19 cellular contexts compared by ENCODE assay signal in genomic region chr16:88387177-88387576, GRCh38. TPM values are rescaled to one million over a fixed set of nuclear protein-coding genes. Genes with fewer than 3 reads are reported as not detected.
DNase-seq lines count a peak whose midpoint lies in the region; ATAC-seq lines count a peak whose summit lies in the region.
"Had no signal": no experiment of that assay in that cellular context is flagged by ENCODE, and none has a peak within 500 bp of the region (broad histone marks: within the 10 kb centered on the region; RNA-seq: fewer than 3 reads in every experiment).

No MANE protein-coding gene starts in this region.

- no peak overlapping the region for H2AK5ac ChIP-seq in mesendoderm (ENCODE audit: low read length)

- no peaks in the 10 kb centered on the region for H3K27me3 ChIP-seq in SJSA1 (replicated peaks)
- H3K27me3 ChIP-seq in right cardiac atrium (ENCODE audit: control insufficient read depth, insufficient read depth): no peaks in the 10 kb centered on the region
- H3K27me3 ChIP-seq in skeletal muscle satellite cell (ENCODE audit: control insufficient read depth, insufficient read depth, low read length): no peaks in the 10 kb centered on the region
- peaks cover 14% of the 10 kb centered on the region for H3K27me3 ChIP-seq in mesendoderm (ENCODE audit: insufficient read depth, low read length, poor library complexity)

- H4K5ac ChIP-seq in mesendoderm (ENCODE audit: low read length): no peak overlapping the region

- H3K56ac ChIP-seq in mesendoderm (ENCODE audit: low read length): no peak overlapping the region

- H3K4me3 ChIP-seq in SJSA1 (no peak overlapping the region), right cardiac atrium (ENCODE audit: low read length) (no peak overlapping the region), skeletal muscle satellite cell (ENCODE audit: low read length) (no peak overlapping the region), mesendoderm (ENCODE audit: low read length) (no peak overlapping the region)
- H3K4me3 ChIP-seq: heart right ventricle had no signal

- H3K9me3 ChIP-seq in SJSA1 (replicated peaks) (no peaks in the 10 kb centered on the region; the same call in 1 of the 2 replicates), right cardiac atrium (ENCODE audit: control insufficient read depth, low read length) (no peaks in the 10 kb centered on the region), skeletal muscle satellite cell (replicated peaks; ENCODE audit: low read length) (no peaks in the 10 kb centered on the region)
- H3K9me3 ChIP-seq: heart right ventricle had no signal

- H3K79me2 ChIP-seq in mesendoderm (ENCODE audit: control insufficient read depth, insufficient read depth, low read length): no peaks in the 10 kb centered on the region

- intact Hi-C loops in right cardiac atrium (cut with DNase I): loop anchor here in 1 of 4 donors (10.0 kb wide), 1 partner anchor 192 kb away; no protein-coding TSS in a partner anchor

- no peak overlapping the region for H2BK120ac ChIP-seq in mesendoderm (ENCODE audit: low read depth, low read length)

- H2BK5ac ChIP-seq in mesendoderm (ENCODE audit: low read length): no peak overlapping the region

- H4K8ac ChIP-seq in mesendoderm (ENCODE audit: low read depth, low read length): no peak overlapping the region

- ATAC-seq in right cardiac atrium (no peak), GM19023 (IDR thresholded peaks at IDR 0.05; ENCODE audit: unreplicated experiment) (no peak), HG02642 (IDR thresholded peaks at IDR 0.05; ENCODE audit: poor library complexity, unreplicated experiment) (no peak)

- H3K4me1 ChIP-seq in SJSA1 (replicated peaks) (peaks cover 42% of the 10 kb centered on the region), right cardiac atrium (ENCODE audit: control insufficient read depth, insufficient read depth, low read length) (no peaks in the 10 kb centered on the region), skeletal muscle satellite cell (ENCODE audit: control insufficient read depth, insufficient read depth, low read length) (peaks cover 33% of the 10 kb centered on the region), mesendoderm (ENCODE audit: control insufficient read depth, low read depth, low read length) (no peaks in the 10 kb centered on the region)

- 60% methylated on average over 25 of the region's 25 CpGs for WGBS in right cardiac atrium
- WGBS in mesendoderm (ENCODE audit: extremely low coverage, insufficient coverage, low lambda C conversion rate): no CpG with 5 or more reads among the region's 25 CpGs

- no peaks in the 10 kb centered on the region for H3K79me1 ChIP-seq in mesendoderm (ENCODE audit: low read length)

- DNase-seq in AG08395 (ENCODE audit: low spot score) (peak; percentile 36), SJSA1 (ENCODE audit: low read depth in 1 of 2, low spot score in 2 of 2) (no peak), right cardiac atrium (peak in 2 of 3 donors; percentile 33 to 74), mesendoderm (no peak)
- DNase-seq: activated B cell treated with CpG ODN at 0.5 μM for 24 hours; activated CD4-positive, alpha-beta T cell treated with anti-CD3 and anti-CD28 coated beads, Interleukin-2, amount 50 U/mL, for 48 hours; activated CD8-positive, alpha-beta memory T cell treated with anti-CD3 and anti-CD28 coated beads, Interleukin-2, amount 50 U/mL, for 4 hours; EL; heart right ventricle; HFFc6; left colon; NCI-H2029 treated with DMSO at 0.1 percent for 48 hours; NCI-H345; NCI-H774; stimulated activated CD8-positive, alpha-beta memory T cell treated with anti-CD3 and anti-CD28 coated beads, Interleukin-4, amount 100 ng/mL, for 48 hours; T-helper 9 cell had no signal

- H3K18ac ChIP-seq in mesendoderm (ENCODE audit: low read length): no peak overlapping the region

- H3K23ac ChIP-seq in mesendoderm (ENCODE audit: low read length): no peak overlapping the region

- H3K4me2 ChIP-seq in skeletal muscle satellite cell (ENCODE audit: low read length): no peak overlapping the region
- no peak overlapping the region for H3K4me2 ChIP-seq in mesendoderm (ENCODE audit: low read length)

- H3K4ac ChIP-seq in mesendoderm (ENCODE audit: low read depth, low read length): no peak overlapping the region

- no peak overlapping the region for H2BK15ac ChIP-seq in mesendoderm (replicated peaks; ENCODE audit: low read depth)

- H3K36me3 ChIP-seq in SJSA1 (peaks cover 65% of the 10 kb centered on the region), skeletal muscle satellite cell (ENCODE audit: insufficient read depth, low read length) (peaks cover 19% of the 10 kb centered on the region), mesendoderm (ENCODE audit: control insufficient read depth, insufficient read depth, low read length) (no peaks in the 10 kb centered on the region)
- H3K36me3 ChIP-seq: heart right ventricle had no signal

- H3K9ac ChIP-seq in skeletal muscle satellite cell (ENCODE audit: low read depth, low read length) (peak overlapping the region; percentile 71), mesendoderm (ENCODE audit: low read length) (no peak overlapping the region)

- H3K27ac ChIP-seq in SJSA1 (peak overlapping the region; percentile 95), right cardiac atrium (ENCODE audit: low read length) (no peak overlapping the region), mesendoderm (ENCODE audit: low read depth, low read length) (no peak overlapping the region)

RNA-seq across cellular contexts. Expression of gene ZNF469, which starts 4.4 kb away (rescaled TPM):
- 2.0 and 3.6 TPM in 2 replicates for total RNA-seq in SJSA1 (2014; rRNA removed; shearing (Covaris generic))
- 1 to 10 TPM; 1.3 to 1.9 (median 1.8) TPM for total RNA-seq in right cardiac atrium
- 0.84 TPM for polyA plus RNA-seq in right cardiac atrium
- 3.8 and 5.2 TPM in 2 replicates for total RNA-seq in skeletal muscle satellite cell (2012; rRNA removed)
- 0.67 TPM for polyA plus RNA-seq in mesendoderm (2013, experiment 1 of 2)
- 0.63 TPM for polyA plus RNA-seq in mesendoderm (2013, experiment 2 of 2)

Comparison
In these comparisons a context has a peak if more than half of its experiments do, and no peak if none do; other contexts are left out.
1. DNase-seq: peak in AG08395 (single experiment) and right cardiac atrium (2 of 3); none in SJSA1 (0 of 2) and mesendoderm (single experiment).